Comparison of ENCODE assay signal across 14 cellular contexts in genomic region chr20:32464401-32465091, GRCh38.
DNase-seq lines count a peak whose midpoint lies in the region; ATAC-seq and TF ChIP-seq lines count a peak whose summit lies in the region.
"Had no signal": no experiment of that assay in that cellular context is flagged by ENCODE, and none has a peak within 500 bp of the region (broad histone marks: within the 10 kb centered on the region; RNA-seq: fewer than 3 reads in every experiment).

No MANE protein-coding gene starts in this region.

- DNase-seq in NT2/D1 (ENCODE audit: low read depth, low spot score) (no peak), substantia nigra (lab: John Stamatoyannopoulos, UW) (peak in 3 of 49 donors; percentile 73 to 82 (median 75)), HPDE6-E6E7 (ENCODE audit: extremely low spot score) (no peak), foreskin keratinocyte (no peak), NCI-H2081 treated with DMSO at 0.1 percent for 48 hours (lab: John Stamatoyannopoulos, UW) (no peak)
- DNase-seq: activated CD4-positive, alpha-beta T cell treated with anti-CD3 and anti-CD28 coated beads, Interleukin-2, amount 50 U/mL, for 48 hours; activated effector memory CD4-positive, alpha-beta T cell treated with Interleukin-2 at 50 U/mL for 16 hours; erythroblast; NCI-H187 treated with DMSO at 0.1 percent for 48 hours; SHP77; T1000 had no signal

- H3K36me3 ChIP-seq in NT2/D1 (ENCODE audit: insufficient read depth, insufficient read length, low read length) (peaks cover 19% of the 10 kb centered on the region), ectodermal cell (ENCODE audit: control insufficient read depth, insufficient read depth, low read length) (no peaks in the 10 kb centered on the region), mucosa of stomach (ENCODE audit: control insufficient read depth, insufficient read depth, low read length) (no peaks in the 10 kb centered on the region)

- ATAC-seq in foreskin keratinocyte, result no peak
- ATAC-seq in GM21381 (IDR thresholded peaks at IDR 0.05; ENCODE audit: unreplicated experiment), result no peak

- H3K27me3 ChIP-seq in NT2/D1 (ENCODE audit: insufficient read depth, insufficient read length) (no peaks in the 10 kb centered on the region), ectodermal cell (ENCODE audit: control insufficient read depth, insufficient read depth, low read length, poor library complexity, severe bottlenecking) (no peaks in the 10 kb centered on the region), mucosa of stomach (ENCODE audit: control insufficient read depth, insufficient read depth, low read length) (no peaks in the 10 kb centered on the region), foreskin keratinocyte (no peaks in the 10 kb centered on the region)

- H3K9me3 ChIP-seq in NT2/D1 (ENCODE audit: insufficient read depth, low read length) (no peaks in the 10 kb centered on the region), ectodermal cell (ENCODE audit: control insufficient read depth, low read length) (no peaks in the 10 kb centered on the region), mucosa of stomach (ENCODE audit: control insufficient read depth, low read length) (no peaks in the 10 kb centered on the region)

- H3K27ac ChIP-seq in ectodermal cell (ENCODE audit: insufficient read depth, low read depth, low read length, poor library complexity, severe bottlenecking) (peak overlapping the region; percentile 55), substantia nigra (ENCODE audit: low read depth, low read length, poor library complexity, severe bottlenecking) (peak overlapping the region; percentile 100), foreskin keratinocyte (no peak overlapping the region)

- H3K4me1 ChIP-seq in NT2/D1 (ENCODE audit: insufficient read depth, insufficient read length) (peaks cover 30% of the 10 kb centered on the region), ectodermal cell (ENCODE audit: control insufficient read depth, insufficient read depth, low read length) (peaks cover 38% of the 10 kb centered on the region), mucosa of stomach (ENCODE audit: control insufficient read depth, insufficient read depth, low read length) (peaks cover 75% of the 10 kb centered on the region), foreskin keratinocyte (no peaks in the 10 kb centered on the region)

- WGBS in ectodermal cell, 2 experiments, result 93% methylated on average over 20 of the region's 20 CpGs

- no peak for TF ChIP-seq CTCF in foreskin keratinocyte (conservative IDR thresholded peaks at IDR 0.05)

- H3K9ac ChIP-seq in NT2/D1 (ENCODE audit: insufficient read length, low read depth) (peak overlapping the region; percentile 32), mucosa of stomach (ENCODE audit: low read length) (peak overlapping the region; percentile 57)

- H3K4me3 ChIP-seq in NT2/D1 (ENCODE audit: insufficient read length, low read depth) (no peak overlapping the region), ectodermal cell (ENCODE audit: insufficient read depth, low read depth, low read length) (no peak overlapping the region), mucosa of stomach (ENCODE audit: low read length) (no peak overlapping the region)
